In the genomic region with DNA sequence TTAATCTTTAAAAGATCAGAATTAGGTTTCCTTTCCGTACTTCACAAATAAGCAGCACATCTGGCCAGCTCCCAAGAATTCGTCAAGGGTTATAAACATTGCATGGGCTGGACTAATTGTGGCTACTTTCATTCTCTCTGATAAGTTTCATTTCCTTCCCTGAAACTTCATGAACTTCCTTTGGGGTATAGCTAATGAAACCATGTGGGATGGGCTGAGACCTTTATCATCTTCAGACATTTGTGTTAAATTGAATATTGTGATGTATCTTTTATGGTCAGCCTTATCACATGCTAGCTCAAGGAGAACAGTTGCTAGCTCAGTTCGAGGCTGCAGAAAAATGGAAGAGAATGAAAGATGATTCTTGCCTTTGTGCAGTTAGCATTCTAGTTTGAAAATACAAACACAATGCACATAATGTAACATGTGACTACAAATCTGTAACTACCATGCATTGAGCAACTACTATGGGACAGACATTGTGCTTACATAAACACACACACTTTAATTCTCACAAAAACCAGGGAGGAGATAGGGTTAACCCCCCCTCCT, we compare ENCODE assay signal across 8 cellular contexts. TPM values are rescaled to one million over a fixed set of nuclear protein-coding genes. Genes with fewer than 3 reads are reported as not detected.
DNase-seq lines count a peak whose midpoint lies in the region; ATAC-seq and TF ChIP-seq lines count a peak whose summit lies in the region.

No MANE protein-coding gene starts in this region.

- H3F3A ChIP-seq in PC-3 (ENCODE audit: low read length, unreplicated experiment), result no peaks in the 10 kb centered on the region

- H3K4me1 Mint-ChIP-seq in stimulated activated naive B cell treated with anti-CD40 and anti-IgM and Interleukin-4, amounts not matched to agents 10 μg/mL and 1 μg/mL and 100 μg/mL, for 72 hours, result peaks cover 27 to 44% of the 10 kb centered on the region in 2 donors
- peaks cover 9% of the 10 kb centered on the region; the same call in 1 of the 2 replicates for H3K4me1 Mint-ChIP-seq in WTC11

- peaks cover 6% of the 10 kb centered on the region for H3K4me1 ChIP-seq in PC-3 (ENCODE audit: insufficient read depth, low read length)
- peaks cover 5% of the 10 kb centered on the region for H3K4me1 ChIP-seq in OCI-LY7 (ENCODE audit: insufficient read depth, low read length, poor library complexity, severe bottlenecking)

- no peak overlapping the region for H3K27ac Mint-ChIP-seq in stimulated activated naive B cell treated with anti-CD40 and anti-IgM and Interleukin-4, amounts not matched to agents 10 μg/mL and 1 μg/mL and 100 μg/mL, for 72 hours
- H3K27ac Mint-ChIP-seq in WTC11, result no peak overlapping the region

- no peaks in the 10 kb centered on the region for H3K9me3 Mint-ChIP-seq in stimulated activated naive B cell treated with anti-CD40 and anti-IgM and Interleukin-4, amounts not matched to agents 10 μg/mL and 1 μg/mL and 100 μg/mL, for 72 hours
- no peaks in the 10 kb centered on the region for H3K9me3 Mint-ChIP-seq in WTC11

- H3K9me3 ChIP-seq in PC-3 (ENCODE audit: low read length) (no peaks in the 10 kb centered on the region), OCI-LY7 (ENCODE audit: low read length) (no peaks in the 10 kb centered on the region)

- H3K4me2 ChIP-seq in PC-3 (ENCODE audit: low read length) (peak overlapping the region; percentile 78), OCI-LY7 (ENCODE audit: low read length) (no peak overlapping the region)

- ATAC-seq in PC-3 (no peak), WTC11 (no peak)
- peak; percentile 62 to 64 for ATAC-seq in stimulated activated naive B cell treated with anti-CD40 and anti-IgM and Interleukin-4, amounts not matched to agents 10 μg/mL and 1 μg/mL and 100 μg/mL, for 72 hours (replicated peaks)

- H3K27ac ChIP-seq in PC-3 (ENCODE audit: low read length) (no peak overlapping the region), OCI-LY7 (ENCODE audit: low read depth, low read length, poor library complexity, severe bottlenecking) (no peak overlapping the region)

- peak; percentile 27 for DNase-seq in GM06990 (ENCODE audit: extremely low read depth, insufficient read length)
- peak; percentile 37 for DNase-seq in HCEC 1CT
- DNase-seq in PC-3, result peak; percentile 38
- DNase-seq in fibroblast of pulmonary artery (ENCODE audit: low read depth), result peak; percentile 68
- no peak for DNase-seq in stimulated activated naive B cell treated with anti-CD40 and anti-IgM and Interleukin-4, amounts not matched to agents 10 μg/mL and 1 μg/mL and 100 μg/mL, for 72 hours
- no peak for DNase-seq in WTC11 (ENCODE audit: low spot score)
- no peak for DNase-seq in OCI-LY7 (ENCODE audit: low spot score)
- no peak for DNase-seq in stimulated activated CD4-positive, alpha-beta T cell treated with anti-CD3 and anti-CD28 coated beads, Interleukin-4, amount 100 ng/mL, for 24 hours

- CTCF ChIA-PET in PC-3 (lab: Charles Lee) (interaction anchor here (0.7 kb wide), 1 partner anchor 45 kb away, joined by 9 read pairs; no protein-coding TSS in a partner anchor), WTC11 (lab: Charles Lee) (interaction anchor here (0.9 to 6.1 kb wide), 3 partner anchors 40 to 95 kb away, joined by 3 to 27 read pairs (median 5); no protein-coding TSS in a partner anchor), OCI-LY7 (lab: Charles Lee; ENCODE audit: unreplicated experiment) (no interaction called here)

- no peaks in the 10 kb centered on the region for H3K36me3 Mint-ChIP-seq in stimulated activated naive B cell treated with anti-CD40 and anti-IgM and Interleukin-4, amounts not matched to agents 10 μg/mL and 1 μg/mL and 100 μg/mL, for 72 hours
- no peaks in the 10 kb centered on the region for H3K36me3 Mint-ChIP-seq in WTC11

- peaks cover 27 to 31% of the 10 kb centered on the region in 2 donors for H3K27me3 Mint-ChIP-seq in stimulated activated naive B cell treated with anti-CD40 and anti-IgM and Interleukin-4, amounts not matched to agents 10 μg/mL and 1 μg/mL and 100 μg/mL, for 72 hours
- H3K27me3 Mint-ChIP-seq in WTC11 (ENCODE audit: low read depth), result peaks cover 53% of the 10 kb centered on the region

- H3K27me3 ChIP-seq in GM06990 (replicated peaks; ENCODE audit: control insufficient read depth, insufficient read depth, low read length) (no peaks in the 10 kb centered on the region), PC-3 (ENCODE audit: low read length) (0 out of 2 replicates have a peak, but pooled peaks cover 5% of the 10 kb centered on the region)

- H3K9me2 ChIP-seq in PC-3 (replicated peaks; ENCODE audit: low read length) (no peaks in the 10 kb centered on the region), OCI-LY7 (ENCODE audit: insufficient read depth, low read length) (no peaks in the 10 kb centered on the region)

- peak overlapping the region in 1 of 2 donors; percentile 25 for H3K4me3 Mint-ChIP-seq in stimulated activated naive B cell treated with anti-CD40 and anti-IgM and Interleukin-4, amounts not matched to agents 10 μg/mL and 1 μg/mL and 100 μg/mL, for 72 hours
- no peak overlapping the region for H3K4me3 Mint-ChIP-seq in WTC11

- H3K36me3 ChIP-seq in GM06990 (ENCODE audit: control insufficient read depth, insufficient read depth, low read length), result no peaks in the 10 kb centered on the region
- H3K36me3 ChIP-seq in PC-3 (ENCODE audit: low read depth, low read length), result no peaks in the 10 kb centered on the region
- H3K36me3 ChIP-seq in OCI-LY7 (ENCODE audit: insufficient read depth, low read length), result no peaks in the 10 kb centered on the region

- H3K79me2 ChIP-seq in PC-3 (ENCODE audit: low read length) (no peaks in the 10 kb centered on the region), OCI-LY7 (ENCODE audit: insufficient read depth, low read depth, low read length) (no peaks in the 10 kb centered on the region)

- H2AFZ ChIP-seq in PC-3 (ENCODE audit: low read length) (0 out of 2 replicates have a peak overlapping the region, but pooled peaks have one; percentile 36), OCI-LY7 (ENCODE audit: low read length) (no peak overlapping the region)

- POLR2A ChIA-PET in PC-3 (lab: Charles Lee; ENCODE audit: unreplicated experiment), result interaction anchor here (0.6 kb wide), 1 partner anchor 425 kb away, joined by 4 read pairs; no protein-coding TSS in a partner anchor
- POLR2A ChIA-PET in WTC11 (lab: Charles Lee), result no interaction called here
- POLR2A ChIA-PET in OCI-LY7 (lab: Charles Lee), result no interaction called here

- H3K9ac ChIP-seq in PC-3 (ENCODE audit: low read length), result no peak overlapping the region

- H3K4me3 ChIP-seq in GM06990 (replicated peaks; ENCODE audit: low read depth, low read length), result no peak overlapping the region
- H3K4me3 ChIP-seq in PC-3 (ENCODE audit: low read length), result peak overlapping the region; percentile 53
- peak overlapping the region; percentile 13 for H3K4me3 ChIP-seq in fibroblast of pulmonary artery (replicated peaks; ENCODE audit: low read depth, low read length)
- H3K4me3 ChIP-seq in OCI-LY7 (ENCODE audit: low read depth, low read length, poor library complexity, severe bottlenecking), result no peak overlapping the region

- no peak for TF ChIP-seq CTCF in GM06990 (IDR thresholded peaks at IDR 0.05; ENCODE audit: insufficient read depth, low read length, poor library complexity, severe bottlenecking)
- no peak for TF ChIP-seq CTCF in PC-3 (conservative IDR thresholded peaks at IDR 0.05; ENCODE audit: low read depth, low read length)
- no peak for TF ChIP-seq CTCF in fibroblast of pulmonary artery (IDR thresholded peaks at IDR 0.05; ENCODE audit: low read length, missing control alignments)
- TF ChIP-seq CTCF in WTC11 (IDR thresholded peaks at IDR 0.05), result no peak
- no peak for TF ChIP-seq CTCF in OCI-LY7 (conservative IDR thresholded peaks at IDR 0.05; ENCODE audit: low read length)

- intact Hi-C loops in PC-3 (cut with micrococcal nuclease) (loop anchor here (5.0 kb wide), 1 partner anchor 81 kb away; no protein-coding TSS in a partner anchor), OCI-LY7 (cut with micrococcal nuclease; ENCODE audit: unreplicated experiment) (no loop called here)

- BruUV-seq in PC-3 (replicated peaks; lab: Mats Ljungman, UMichigan) (no TSS peak), OCI-LY7 (replicated peaks; lab: Mats Ljungman, UMichigan) (no TSS peak)

- H4K20me1 ChIP-seq in PC-3 (ENCODE audit: low read length) (no peaks in the 10 kb centered on the region), OCI-LY7 (ENCODE audit: insufficient read depth, low read length) (no peaks in the 10 kb centered on the region)

TF ChIP-seq in WTC11, 78 proteins besides CTCF, POLR2A, EP300 and RAD21:
- TF ChIP-seq ZNF138 (CRISPR knock-in tag; conservative IDR thresholded peaks at IDR 0.05), result no peak
- no peak for TF ChIP-seq SOX15 (CRISPR knock-in tag; IDR thresholded peaks at IDR 0.05)
TF ChIP-seq in WTC11: peak in this region for 0.

RNA-seq across cellular contexts. Expression of gene GMPR, which starts 1.7 kb away (rescaled TPM):
- total RNA-seq in PC-3 (2014; rRNA removed) (5.0 and 5.8 TPM in 2 replicates), WTC11 (2021) (2.2 to 2.8 TPM (median 2.4 TPM) in 3 replicates), OCI-LY7 (2022) (not detected in 2 replicates)
- not detected in 2 replicates for total RNA-seq in OCI-LY7 (2014; rRNA removed; shearing (Covaris generic))

Comparison
In these comparisons a context has a peak if more than half of its experiments do, and no peak if none do; other contexts are left out.
1. DNase-seq: peak in GM06990 (single experiment), HCEC 1CT (single experiment), PC-3 (single experiment) and fibroblast of pulmonary artery (single experiment); none in stimulated activated naive B cell treated with anti-CD40 and anti-IgM and Interleukin-4, amounts not matched to agents 10 μg/mL and 1 μg/mL and 100 μg/mL, for 72 hours (single experiment), WTC11 (single experiment), OCI-LY7 (single experiment) and stimulated activated CD4-positive, alpha-beta T cell treated with anti-CD3 and anti-CD28 coated beads, Interleukin-4, amount 100 ng/mL, for 24 hours (single experiment).
2. H3K4me3 ChIP-seq: peak in PC-3 (single experiment) and fibroblast of pulmonary artery (single experiment); none in GM06990 (single experiment) and OCI-LY7 (single experiment).
3. ATAC-seq: peak in stimulated activated naive B cell treated with anti-CD40 and anti-IgM and Interleukin-4, amounts not matched to agents 10 μg/mL and 1 μg/mL and 100 μg/mL, for 72 hours (2 of 2); none in PC-3 (single experiment) and WTC11 (single experiment).